Comparison of ENCODE assay signal across 30 cellular contexts in the genomic region with DNA sequence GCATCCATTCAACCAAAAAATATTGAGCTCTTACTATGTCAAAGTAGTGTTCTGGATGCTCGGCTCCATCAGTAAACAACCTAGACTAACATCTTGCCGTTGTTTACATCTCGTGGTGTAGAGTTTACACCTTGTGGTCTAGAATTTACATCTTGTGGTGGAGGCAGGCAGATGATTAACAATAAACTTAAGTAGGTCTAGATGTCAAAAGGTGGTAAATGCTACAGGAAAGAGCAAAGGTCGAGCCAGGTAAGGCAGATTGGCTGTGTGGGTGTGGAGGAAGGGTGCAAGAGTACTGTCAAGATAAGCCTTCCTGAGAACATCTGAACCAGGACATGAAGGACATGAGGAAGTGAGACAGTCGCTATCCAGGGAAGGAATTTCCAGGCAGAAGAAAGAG.
"Had no signal": no experiment of that assay in that cellular context is flagged by ENCODE, and none has a peak within 500 bp of the region (broad histone marks: within the 10 kb centered on the region; RNA-seq: fewer than 3 reads in every experiment).

No MANE protein-coding gene starts in this region.

- H3K4me3 ChIP-seq: MG63, SK-N-MC had no signal

- ATAC-seq: activated CD4-positive, alpha-beta T cell treated with anti-CD3 and anti-CD28 coated beads for 36 hours; activated T-helper 17 cell treated with anti-CD3 and anti-CD28 coated beads, Interleukin-2, amount 50 U/mL, for 72 hours; Panc1; Right ventricle myocardium inferior; T-cell had no signal

- H3K27me3 Mint-ChIP-seq: T-cell had no signal

- H3K9me3 ChIP-seq: MG63 had no signal

- H3K27ac Mint-ChIP-seq: activated CD4-positive, alpha-beta memory T cell treated with anti-CD3 and anti-CD28 coated beads, Interleukin-2, amount 10 ng/mL, durations not matched to agents 7 days and 5 days; activated CD4-positive, alpha-beta T cell treated with anti-CD3 and anti-CD28 coated beads for 36 hours; activated naive CD4-positive, alpha-beta T cell treated with anti-CD3 and anti-CD28 coated beads for 36 hours; activated naive CD8-positive, alpha-beta T cell treated with anti-CD3 and anti-CD28 coated beads for 36 hours; activated T-helper 17 cell treated with anti-CD3 and anti-CD28 coated beads, Interleukin-2, amount 50 U/mL, for 72 hours; T-cell had no signal

- H3K27ac ChIP-seq: SK-N-MC, VCaP had no signal

- H3K36me3 ChIP-seq: MG63 had no signal

- DNase-seq: activated CD4-positive, alpha-beta memory T cell treated with anti-CD3 and anti-CD28 coated beads, Interleukin-2, amount 10 ng/mL, durations not matched to agents 7 days and 5 days; activated CD4-positive, alpha-beta T cell treated with anti-CD3 and anti-CD28 coated beads for 36 hours; activated CD4-positive, alpha-beta T cell treated with anti-CD3 and anti-CD28 coated beads, Interleukin-2, amount 50 U/mL, for 1 hour; activated gamma-delta T cell; activated naive CD4-positive, alpha-beta T cell treated with anti-CD3 and anti-CD28 coated beads for 36 hours; activated naive CD8-positive, alpha-beta T cell treated with anti-CD3 and anti-CD28 coated beads for 36 hours; activated T-cell treated with anti-CD3 and anti-CD28 coated beads for 4 hours; activated T-cell treated with anti-CD3 and anti-CD28 coated beads, Interleukin-2, amount 50 U/mL, for 48 hours; aorta; KG1; MG63; MV-4-11; NCI-H1092 treated with DMSO at 0.1 percent for 48 hours; NCI-H1417 treated with DMSO at 0.1 percent for 48 hours; NCI-H1694; NCI-H2029; NCI-H2107; NCI-H2171 treated with DMSO at 0.1 percent for 48 hours; NCI-H510A treated with DMSO at 0.1 percent for 48 hours; NCI-H69; NK-92 treated with Interleukin-12 subunit alpha and Interleukin-12 subunit beta, amount 100 ng/mL, for 24 hours; OCI-M1; RPMI8226; T-cell had no signal

- H3K4me1 Mint-ChIP-seq: central memory CD8-positive, alpha-beta T cell had no signal

- H3K27me3 ChIP-seq: MG63 had no signal

- H3K4me3 Mint-ChIP-seq: activated CD4-positive, alpha-beta memory T cell treated with anti-CD3 and anti-CD28 coated beads, Interleukin-2, amount 10 ng/mL, durations not matched to agents 7 days and 5 days; activated CD4-positive, alpha-beta T cell treated with anti-CD3 and anti-CD28 coated beads for 36 hours; activated naive CD4-positive, alpha-beta T cell treated with anti-CD3 and anti-CD28 coated beads for 36 hours; activated naive CD8-positive, alpha-beta T cell treated with anti-CD3 and anti-CD28 coated beads for 36 hours; activated T-helper 17 cell treated with anti-CD3 and anti-CD28 coated beads, Interleukin-2, amount 50 U/mL, for 72 hours; central memory CD8-positive, alpha-beta T cell; T-cell had no signal
